Comparison of ENCODE assay signal across 1 cellular context in the genomic region with DNA sequence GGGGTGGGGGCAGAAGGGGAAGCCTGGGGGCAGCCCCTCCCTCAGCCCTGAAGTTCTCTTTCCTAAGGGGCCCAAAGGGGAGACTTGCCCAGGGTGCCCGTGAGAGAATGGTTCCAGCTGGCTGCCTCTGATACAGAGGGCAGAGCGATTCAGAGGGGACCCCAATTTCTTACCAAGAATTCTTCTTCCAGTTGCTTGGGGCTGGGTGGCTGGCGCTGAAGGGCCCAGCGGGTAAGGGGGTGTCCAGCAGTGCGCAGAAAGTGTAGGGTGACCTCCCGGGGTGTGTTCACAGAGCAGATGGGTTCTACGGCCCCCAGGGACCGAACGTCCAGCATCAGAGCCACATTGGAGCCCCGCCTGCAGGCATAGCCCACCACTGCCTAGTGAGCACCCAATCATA.
TF ChIP-seq lines count a peak whose summit lies in the region.

No MANE protein-coding gene starts in this region.

TF ChIP-seq in HepG2, 621 proteins besides CTCF, POLR2A, EP300 and RAD21:
- no peak for TF ChIP-seq ZSCAN9 (CRISPR knock-in tag; IDR thresholded peaks at IDR 0.05; ENCODE audit: borderline replicate concordance)
- no peak for TF ChIP-seq ZNF20 (CRISPR knock-in tag; IDR thresholded peaks at IDR 0.05)
TF ChIP-seq in HepG2: peak in this region for 0.
